ENCODE assay signal across 28 cellular contexts in genomic region chr9:77759391-77759790, GRCh38.
"Had no signal": no experiment of that assay in that cellular context is flagged by ENCODE, and none has a peak within 500 bp of the region (broad histone marks: within the 10 kb centered on the region; RNA-seq: fewer than 3 reads in every experiment).

No MANE protein-coding gene starts in this region.

- H3K4me3 Mint-ChIP-seq: mesothelial cell of epicardium; naive B cell; nephron; neural progenitor cell; stimulated activated effector memory CD8-positive, alpha-beta T cell treated with anti-CD3 and anti-CD28 coated beads, Interleukin-12 subunit alpha, Interleukin-12 subunit beta, amount 100 ng/mL, for 72 hours had no signal

- H3K9me3 Mint-ChIP-seq: naive B cell; stimulated activated effector memory CD8-positive, alpha-beta T cell treated with anti-CD3 and anti-CD28 coated beads, Interleukin-12 subunit alpha, Interleukin-12 subunit beta, amount 100 ng/mL, for 72 hours had no signal

- ATAC-seq: esophagus mucosa; gastrocnemius medialis; heart left ventricle; left cardiac atrium; left lung; mucosa of descending colon; sciatic nerve; stimulated activated effector memory CD8-positive, alpha-beta T cell treated with anti-CD3 and anti-CD28 coated beads, Interleukin-12 subunit alpha, Interleukin-12 subunit beta, amount 100 ng/mL, for 72 hours had no signal

- H3K4me1 ChIP-seq: gastrocnemius medialis, heart left ventricle, left lung, neural progenitor cell, parathyroid adenoma, prostate gland, right atrium auricular region, stomach had no signal

- H3K4me2 ChIP-seq: hepatocyte, neural progenitor cell had no signal

- DNase-seq: dorsolateral prefrontal cortex; effector CD4-positive, alpha-beta T cell; foreskin fibroblast; gastrocnemius medialis; heart left ventricle; left cardiac atrium; left lung; mesenchymal stem cell; mucosa of descending colon; naive B cell; stimulated activated CD4-positive, alpha-beta T cell treated with anti-CD3 and anti-CD28 coated beads, Interleukin-2, amount 100 ng/mL, for 24 hours; stimulated activated CD4-positive, alpha-beta T cell treated with anti-CD3 and anti-CD28 coated beads, Interleukin-4, amount 100 ng/mL, for 24 hours; stimulated activated naive CD4-positive, alpha-beta T cell treated with Interleukin-2 at 50 U/mL for 16 hours; stomach; thyroid gland; trophoblast cell had no signal

- H3K27ac ChIP-seq: epithelial cell of prostate, gastrocnemius medialis, heart left ventricle, hepatocyte, left lung, neural progenitor cell, parathyroid adenoma, prostate gland, right atrium auricular region, stomach, thyroid gland had no signal

- H3K27ac Mint-ChIP-seq: mesothelial cell of epicardium; naive B cell; nephron; neural progenitor cell; stimulated activated effector memory CD8-positive, alpha-beta T cell treated with anti-CD3 and anti-CD28 coated beads, Interleukin-12 subunit alpha, Interleukin-12 subunit beta, amount 100 ng/mL, for 72 hours had no signal

- H3K36me3 Mint-ChIP-seq: naive B cell; stimulated activated effector memory CD8-positive, alpha-beta T cell treated with anti-CD3 and anti-CD28 coated beads, Interleukin-12 subunit alpha, Interleukin-12 subunit beta, amount 100 ng/mL, for 72 hours had no signal

- H3K9ac ChIP-seq: neural progenitor cell, parathyroid adenoma had no signal

- H3K36me3 ChIP-seq: gastrocnemius medialis, prostate gland, right atrium auricular region, thyroid gland had no signal

- H3K27me3 ChIP-seq: dorsolateral prefrontal cortex, gastrocnemius medialis, heart left ventricle, hepatocyte, left lung, neural progenitor cell, right atrium auricular region, stomach, thyroid gland had no signal

- H2AFZ ChIP-seq: hepatocyte, neural progenitor cell, parathyroid adenoma had no signal

- H3K4me3 ChIP-seq: dorsolateral prefrontal cortex, gastrocnemius medialis, heart left ventricle, hepatocyte, left lung, mucosa of descending colon, neural progenitor cell, prostate gland, right atrium auricular region, stomach, thyroid gland had no signal

- H3K9me3 ChIP-seq: gastrocnemius medialis, left lung, mucosa of descending colon, prostate gland, thyroid gland had no signal

- FAIRE-seq: islet of Langerhans had no signal

- H3K79me2 ChIP-seq: parathyroid adenoma had no signal

- H3K27me3 Mint-ChIP-seq: naive B cell had no signal

- H3K4me1 Mint-ChIP-seq: mesothelial cell of epicardium; naive B cell; nephron; neural progenitor cell; stimulated activated effector memory CD8-positive, alpha-beta T cell treated with anti-CD3 and anti-CD28 coated beads, Interleukin-12 subunit alpha, Interleukin-12 subunit beta, amount 100 ng/mL, for 72 hours had no signal
